Comparison of ENCODE assay signal across 8 cellular contexts in the genomic region with DNA sequence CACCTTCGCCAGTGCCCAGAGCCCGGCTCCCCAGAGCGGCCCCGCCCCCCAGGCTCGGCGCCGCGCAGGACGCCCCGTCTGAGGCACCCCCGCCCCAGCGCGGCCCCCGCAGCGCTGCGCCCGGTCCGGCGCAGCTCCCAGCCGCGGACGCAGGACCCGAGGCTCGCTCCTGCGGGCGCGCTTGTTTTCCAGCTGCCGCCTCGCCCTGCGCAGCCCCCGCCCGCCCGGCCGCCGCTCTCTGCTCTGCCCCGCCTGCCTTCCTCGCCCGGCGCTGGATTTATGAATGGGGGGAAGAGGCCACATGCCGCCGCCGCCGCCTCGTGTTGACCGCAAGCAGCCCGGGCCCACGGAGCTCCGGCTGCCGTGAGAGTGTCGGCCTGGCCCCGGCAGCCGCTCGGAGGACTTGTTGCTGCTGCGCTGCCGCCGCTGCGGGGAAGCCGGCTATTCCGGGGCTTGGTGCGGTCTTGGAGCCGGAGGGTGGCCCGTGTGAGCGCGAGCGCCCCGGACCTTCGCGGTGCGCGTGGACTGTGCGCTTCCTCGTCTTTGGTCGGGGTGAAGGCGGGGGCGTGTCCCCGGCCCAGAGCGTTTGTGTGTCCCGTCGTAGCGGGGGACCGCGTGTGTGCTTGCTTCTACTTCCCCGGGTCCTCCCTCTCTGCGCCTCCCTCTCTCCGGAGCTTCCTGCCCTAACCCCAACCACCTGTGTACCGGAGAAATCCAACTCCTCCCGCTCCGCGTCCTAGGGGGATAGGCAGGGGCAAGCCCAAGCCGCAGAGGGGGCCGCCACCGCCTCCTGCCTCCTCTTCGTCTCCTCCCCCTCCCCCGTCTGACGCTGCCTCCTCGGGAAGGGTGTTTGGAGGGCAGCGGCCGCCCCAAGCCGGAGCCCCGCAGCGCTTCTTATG. TPM values are rescaled to one million over a fixed set of nuclear protein-coding genes. Genes with fewer than 3 reads are reported as not detected.
DNase-seq lines count a peak whose midpoint lies in the region; ATAC-seq and TF ChIP-seq lines count a peak whose summit lies in the region.

No MANE protein-coding gene starts in this region.

- peak overlapping the region; percentile 58 for H3K4me3 ChIP-seq in mesodermal cell (ENCODE audit: extremely low read depth, insufficient read depth, low read length, poor library complexity, severe bottlenecking)

- ATAC-seq in HG02610 (IDR thresholded peaks at IDR 0.05; ENCODE audit: unreplicated experiment), result peak; percentile 8
- ATAC-seq in stimulated activated effector memory CD8-positive, alpha-beta T cell treated with anti-CD3 and anti-CD28 coated beads, Interleukin-12 subunit alpha, Interleukin-12 subunit beta, amount 100 ng/mL, for 72 hours, result peak; percentile 11

- CTCF ChIA-PET in GM10248 (lab: Yijun Ruan, JAX), result interaction anchor here (1.6 to 7.8 kb wide), 6 partner anchors 8 to 285 kb away, joined by 8 to 352 read pairs (median 72); partner anchors contain the start of gene RBM15

- POLR2A ChIA-PET in GM10248 (lab: Yijun Ruan, JAX), result no interaction called here

- peak overlapping the region; percentile 78 for H3K27ac Mint-ChIP-seq in stimulated activated effector memory CD8-positive, alpha-beta T cell treated with anti-CD3 and anti-CD28 coated beads, Interleukin-12 subunit alpha, Interleukin-12 subunit beta, amount 100 ng/mL, for 72 hours

- H3K36me3 ChIP-seq in mesodermal cell (ENCODE audit: control insufficient read depth, insufficient read depth, low read length), result no peaks in the 10 kb centered on the region

- peaks cover 12% of the 10 kb centered on the region for H3K36me3 Mint-ChIP-seq in stimulated activated effector memory CD8-positive, alpha-beta T cell treated with anti-CD3 and anti-CD28 coated beads, Interleukin-12 subunit alpha, Interleukin-12 subunit beta, amount 100 ng/mL, for 72 hours

- peak overlapping the region; percentile 88 for H3K4me3 Mint-ChIP-seq in stimulated activated effector memory CD8-positive, alpha-beta T cell treated with anti-CD3 and anti-CD28 coated beads, Interleukin-12 subunit alpha, Interleukin-12 subunit beta, amount 100 ng/mL, for 72 hours

- H3K9me3 Mint-ChIP-seq in stimulated activated effector memory CD8-positive, alpha-beta T cell treated with anti-CD3 and anti-CD28 coated beads, Interleukin-12 subunit alpha, Interleukin-12 subunit beta, amount 100 ng/mL, for 72 hours, result no peaks in the 10 kb centered on the region

- peaks cover 13% of the 10 kb centered on the region for H3K4me1 ChIP-seq in mesodermal cell (ENCODE audit: control insufficient read depth, insufficient read depth, low read length, poor library complexity, severe bottlenecking)

- peaks cover 72% of the 10 kb centered on the region for H3K4me1 Mint-ChIP-seq in stimulated activated effector memory CD8-positive, alpha-beta T cell treated with anti-CD3 and anti-CD28 coated beads, Interleukin-12 subunit alpha, Interleukin-12 subunit beta, amount 100 ng/mL, for 72 hours

- TF ChIP-seq CTCF in GM10248 (IDR thresholded peaks at IDR 0.05; ENCODE audit: control extremely low read depth, extremely low read depth, low read depth, missing control alignments), result no peak

- no peak overlapping the region for H3K27ac ChIP-seq in mesodermal cell (ENCODE audit: low read depth, low read length, severe bottlenecking)

- no peaks in the 10 kb centered on the region for H3K9me3 ChIP-seq in mesodermal cell (ENCODE audit: control insufficient read depth, low read length)

- peak; percentile 36 for DNase-seq in GM10248 (ENCODE audit: extremely low spot score)
- DNase-seq in NCI-H2171 treated with DMSO at 0.1 percent for 48 hours (lab: John Stamatoyannopoulos, UW), result peak; percentile 83
- peak; percentile 44 for DNase-seq in activated CD4-positive, alpha-beta T cell treated with anti-CD3 and anti-CD28 coated beads, Interleukin-2, amount 50 U/mL, for 1 hour
- peak; percentile 71 for DNase-seq in ecto neural progenitor cell (ENCODE audit: low spot score)
- peak; percentile 39 to 81 for DNase-seq in stimulated activated effector memory CD8-positive, alpha-beta T cell treated with anti-CD3 and anti-CD28 coated beads, Interleukin-12 subunit alpha, Interleukin-12 subunit beta, amount 100 ng/mL, for 72 hours (ENCODE audit: low spot score in 2 of 2)
- no peak for DNase-seq in NCI-H774 (lab: John Stamatoyannopoulos, UW)

- WGBS in mesodermal cell (ENCODE audit: insufficient coverage in 2 of 2), 2 experiments, result 0 to 1% methylated on average over 63 to 89 of the region's 101 CpGs

RNA-seq across cellular contexts. Expression of gene KCNC4, which starts 0.7 kb away (rescaled TPM):
- polyA plus RNA-seq in mesodermal cell (2013, experiment 1 of 2), result 8.0 TPM
- 5.8 TPM for polyA plus RNA-seq in mesodermal cell (2013, experiment 2 of 2)
